Comparison of ENCODE assay signal across 32 cellular contexts in genomic region chr22:25176799-25177198, GRCh38. TPM values are rescaled to one million over a fixed set of nuclear protein-coding genes. Genes with fewer than 3 reads are reported as not detected.
"Had no signal": no experiment of that assay in that cellular context is flagged by ENCODE, and none has a peak within 500 bp of the region (broad histone marks: within the 10 kb centered on the region; RNA-seq: fewer than 3 reads in every experiment).

No MANE protein-coding gene starts in this region.

- H3K27me3 Mint-ChIP-seq: central memory CD8-positive, alpha-beta T cell; naive thymus-derived CD8-positive, alpha-beta T cell; stimulated activated memory B cell treated with anti-CD40 and anti-IgM and Interleukin-4, amounts not matched to agents 10 μg/mL and 1 μg/mL and 100 μg/mL, for 72 hours had no signal

- H3K27ac ChIP-seq: colonic mucosa, gastrocnemius medialis, left lung, psoas muscle, spleen, thoracic aorta had no signal

- H3K9me3 ChIP-seq: colonic mucosa, gastrocnemius medialis, psoas muscle, thoracic aorta had no signal

- H3K9me3 Mint-ChIP-seq: central memory CD8-positive, alpha-beta T cell had no signal

- H3K4me1 ChIP-seq: colonic mucosa, gastrocnemius medialis, left lung, psoas muscle, spleen had no signal

- H3K36me3 Mint-ChIP-seq: stimulated activated memory B cell treated with anti-CD40 and anti-IgM and Interleukin-4, amounts not matched to agents 10 μg/mL and 1 μg/mL and 100 μg/mL, for 72 hours had no signal

- H3K27me3 ChIP-seq: colonic mucosa, gastrocnemius medialis, left lung, spleen had no signal

- H3K4me3 ChIP-seq: colonic mucosa, gastrocnemius medialis, left lung, psoas muscle, skin epidermis, spleen, thoracic aorta had no signal

- ATAC-seq: gastrocnemius medialis; left cardiac atrium; left lung; naive thymus-derived CD8-positive, alpha-beta T cell; psoas muscle; right cardiac atrium; stimulated activated memory B cell treated with anti-CD40 and anti-IgM and Interleukin-4, amounts not matched to agents 10 μg/mL and 1 μg/mL and 100 μg/mL, for 72 hours; stimulated activated naive CD8-positive, alpha-beta T cell treated with anti-CD3 and anti-CD28 coated beads, Interleukin-15, Interleukin-2, amounts not matched to agents 100 U/mL and 50 U/mL, for 24 hours had no signal

- DNase-seq: colonic mucosa; effector memory CD4-positive, alpha-beta T cell; erythroblast; foreskin fibroblast; gastrocnemius medialis; head of caudate nucleus; left cardiac atrium; left lung; mesendoderm; midbrain; naive thymus-derived CD8-positive, alpha-beta T cell; nephron progenitor cell; nucleus accumbens; psoas muscle; spleen; stimulated activated CD4-positive, alpha-beta T cell treated with anti-CD3 and anti-CD28 coated beads, Interleukin-4, amount 100 ng/mL, for 4 hours; stimulated activated naive CD8-positive, alpha-beta T cell treated with anti-CD3 and anti-CD28 coated beads, Interleukin-15, Interleukin-2, amounts not matched to agents 100 U/mL and 50 U/mL, for 24 hours; substantia nigra; trophoblast cell had no signal

- H3K4me3 Mint-ChIP-seq: central memory CD8-positive, alpha-beta T cell; naive thymus-derived CD8-positive, alpha-beta T cell; nephron progenitor cell; stimulated activated memory B cell treated with anti-CD40 and anti-IgM and Interleukin-4, amounts not matched to agents 10 μg/mL and 1 μg/mL and 100 μg/mL, for 72 hours had no signal

- H3K4me1 Mint-ChIP-seq: central memory CD8-positive, alpha-beta T cell; naive thymus-derived CD8-positive, alpha-beta T cell; nephron progenitor cell; stimulated activated memory B cell treated with anti-CD40 and anti-IgM and Interleukin-4, amounts not matched to agents 10 μg/mL and 1 μg/mL and 100 μg/mL, for 72 hours had no signal

- H3K27ac Mint-ChIP-seq: nephron progenitor cell; stimulated activated memory B cell treated with anti-CD40 and anti-IgM and Interleukin-4, amounts not matched to agents 10 μg/mL and 1 μg/mL and 100 μg/mL, for 72 hours had no signal

RNA-seq across cellular contexts. Expression of gene CRYBB3, which starts 22.9 kb away (rescaled TPM):
- total RNA-seq: chondrocyte; dermis blood vessel endothelial cell; gastrocnemius medialis; kidney epithelial cell; left cardiac atrium; myocyte; naive thymus-derived CD8-positive, alpha-beta T cell; osteocyte; renal cortical epithelial cell; right cardiac atrium; spleen; urinary bladder had no signal
- polyA plus RNA-seq: naive thymus-derived CD8-positive, alpha-beta T cell; urinary bladder had no signal

RNA-seq across cellular contexts. Expression of gene CRYBB2, which starts 42.6 kb away (rescaled TPM):
- total RNA-seq: chondrocyte; colonic mucosa; dermis blood vessel endothelial cell; gastrocnemius medialis; kidney epithelial cell; left lung; lung microvascular endothelial cell; myocyte; naive thymus-derived CD8-positive, alpha-beta T cell; osteocyte; psoas muscle; right cardiac atrium; urinary bladder had no signal
- polyA plus RNA-seq: naive thymus-derived CD8-positive, alpha-beta T cell; right cardiac atrium had no signal
